ENCODE assay signal across 10 cellular contexts in the genomic region with DNA sequence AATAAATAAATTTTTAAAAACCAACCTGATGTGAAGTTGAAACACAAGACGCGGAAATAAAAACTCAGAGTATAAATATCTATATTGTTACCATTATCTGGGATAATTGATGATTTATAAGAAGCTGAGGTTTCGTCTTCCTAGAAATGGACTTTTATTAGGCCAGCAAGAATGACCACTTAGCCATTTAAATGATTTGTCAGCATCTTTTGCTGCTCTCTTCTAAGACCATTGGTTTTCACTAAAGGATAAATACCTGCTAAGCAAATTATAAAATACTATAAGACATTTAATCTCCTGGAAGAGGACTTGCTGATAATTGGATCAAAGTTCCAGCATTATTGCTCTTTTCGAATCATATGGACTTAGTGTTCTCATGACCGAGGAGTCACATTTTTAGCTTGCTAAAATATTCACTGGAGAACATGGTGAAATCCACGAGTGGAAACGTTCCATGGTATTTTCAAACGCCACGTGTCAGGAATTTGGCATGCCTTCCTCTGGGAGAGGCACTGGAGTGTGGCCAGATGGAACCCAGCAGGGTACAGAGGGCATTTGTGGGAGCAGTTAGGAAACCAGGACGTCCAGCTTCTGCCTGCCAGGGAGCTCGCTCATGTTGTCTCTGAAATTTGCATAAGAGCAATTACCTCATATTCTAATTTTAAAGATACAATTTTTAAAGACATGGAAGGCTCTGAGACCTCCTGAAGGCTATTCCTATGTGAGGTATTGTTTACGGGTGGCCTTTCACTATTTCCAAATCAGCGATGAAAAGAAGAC. TPM values are rescaled to one million over a fixed set of nuclear protein-coding genes. Genes with fewer than 3 reads are reported as not detected.
A peak's percentile ranks its signal among the peaks of the same experiment; 100 is the strongest.
DNase-seq lines count a peak whose midpoint lies in the region; ATAC-seq and TF ChIP-seq lines count a peak whose summit lies in the region.
"Had no signal": no experiment of that assay in that cellular context is flagged by ENCODE, and none has a peak within 500 bp of the region (broad histone marks: within the 10 kb centered on the region; RNA-seq: fewer than 3 reads in every experiment).

No MANE protein-coding gene starts in this region.

- peak overlapping the region; percentile 55 to 70 (median 60) for H3K27ac ChIP-seq in esophagus muscularis mucosa (replicated peaks in 1 of 4)

- H3K9me3 ChIP-seq in esophagus muscularis mucosa: no peaks in the 10 kb centered on the region
- H3K9me3 ChIP-seq: Caco-2 had no signal

- peaks cover 23 to 34% of the 10 kb centered on the region in 2 donors for H3K4me1 Mint-ChIP-seq in natural killer cell

- peak overlapping the region; percentile 23 to 48 for H3K27ac Mint-ChIP-seq in natural killer cell

- no peak for TF ChIP-seq EP300 in esophagus muscularis mucosa (IDR thresholded peaks at IDR 0.05)

- no peaks in the 10 kb centered on the region for H3K9me3 Mint-ChIP-seq in natural killer cell

- ATAC-seq in natural killer cell (no peak), HG03565 (IDR thresholded peaks at IDR 0.05; ENCODE audit: unreplicated experiment) (no peak), HG03521 (IDR thresholded peaks at IDR 0.05; ENCODE audit: unreplicated experiment) (no peak)

- intact Hi-C loops in esophagus muscularis mucosa (cut with DNase I) (loop anchor here (5.0 kb wide), 1 partner anchor 42 kb away; a partner anchor contains a TSS), natural killer cell (cut with micrococcal nuclease) (no loop called here)

- H3K4me1 ChIP-seq in esophagus muscularis mucosa: peaks cover 11 to 43% (median 32%) of the 10 kb centered on the region in 4 donors

- H3K4me3 Mint-ChIP-seq in natural killer cell: no peak overlapping the region

- DNase-seq in AG10803 (ENCODE audit: low read depth) (peak; percentile 88), MV-4-11 (lab: John Stamatoyannopoulos, UW) (peak; percentile 5), esophagus muscularis mucosa (ENCODE audit: extremely low spot score) (no peak), natural killer cell (no peak), NCI-H2196 (lab: John Stamatoyannopoulos, UW; ENCODE audit: unreplicated experiment) (no peak)
- DNase-seq in stimulated activated CD4-positive, alpha-beta T cell treated with anti-CD3 and anti-CD28 coated beads, Interleukin-12 subunit alpha, Interleukin-12 subunit beta, amount 100 ng/mL, for 4 hours: no peak
- DNase-seq: Caco-2; stimulated activated CD4-positive, alpha-beta T cell treated with anti-CD3 and anti-CD28 coated beads, Interleukin-2, amount 100 ng/mL, for 24 hours had no signal

- H3K36me3 Mint-ChIP-seq in natural killer cell: no peaks in the 10 kb centered on the region

- no peaks in the 10 kb centered on the region for H3K36me3 ChIP-seq in esophagus muscularis mucosa

- H3K27me3 Mint-ChIP-seq in natural killer cell (ENCODE audit: low read depth in 2 of 2): no peaks in the 10 kb centered on the region

- H3K4me3 ChIP-seq in AG10803 (ENCODE audit: low read length): no peak overlapping the region
- H3K4me3 ChIP-seq in esophagus muscularis mucosa: peak overlapping the region in 1 of 4 donors; percentile 8

- 54% methylated on average over 13 of the region's 13 CpGs for WGBS in esophagus muscularis mucosa

- H3K27me3 ChIP-seq in esophagus muscularis mucosa: no peaks in the 10 kb centered on the region

- TF ChIP-seq POLR2A in esophagus muscularis mucosa (IDR thresholded peaks at IDR 0.05; ENCODE audit: low read depth): no peak

- TF ChIP-seq CTCF in AG10803 (conservative IDR thresholded peaks at IDR 0.05; ENCODE audit: low read length) (no peak), esophagus muscularis mucosa (IDR thresholded peaks at IDR 0.05) (no peak), natural killer cell (IDR thresholded peaks at IDR 0.05) (no peak)

RNA-seq across cellular contexts. Expression of a gene that starts 43.1 kb away (rescaled TPM):
- total RNA-seq in esophagus muscularis mucosa (10 to 100 TPM; 20.2 to 26.2 (median 22.5) TPM), natural killer cell (10 to 100 TPM; 47.6 to 87.5 (median 76.3) TPM)

RNA-seq across cellular contexts. Expression of a gene that starts 53.4 kb away (rescaled TPM):
- 10 to 100 TPM; 71.6 to 90.6 (median 86.2) TPM for total RNA-seq in esophagus muscularis mucosa
- 10 to 100 TPM; 38.2 to 76.9 (median 51.9) TPM for total RNA-seq in natural killer cell

Comparison
In these comparisons a context has a peak if more than half of its experiments do, and no peak if none do; other contexts are left out.
1. DNase-seq: peak in AG10803 (single experiment) and MV-4-11 (single experiment); none in esophagus muscularis mucosa (single experiment), natural killer cell (single experiment), NCI-H2196 (single experiment) and stimulated activated CD4-positive, alpha-beta T cell treated with anti-CD3 and anti-CD28 coated beads, Interleukin-12 subunit alpha, Interleukin-12 subunit beta, amount 100 ng/mL, for 4 hours (single experiment).